In genomic region chr13:61898207-61898606, GRCh38 we compare ENCODE assay signal across 27 cellular contexts.
"Had no signal": no experiment of that assay in that cellular context is flagged by ENCODE, and none has a peak within 500 bp of the region (broad histone marks: within the 10 kb centered on the region; RNA-seq: fewer than 3 reads in every experiment).

No MANE protein-coding gene starts in this region.

- H3K4me3 ChIP-seq: stomach, suprapubic skin, testis, thoracic aorta, thyroid gland, tibial artery, tibial nerve, transverse colon, upper lobe of left lung, upper lobe of right lung, uterus, vagina had no signal

- ATAC-seq: stimulated activated effector memory CD8-positive, alpha-beta T cell treated with anti-CD3 and anti-CD28 coated beads, Interleukin-12 subunit alpha, Interleukin-12 subunit beta, amount 100 ng/mL, for 72 hours; stimulated activated memory B cell treated with anti-CD40 and anti-IgM and Interleukin-4, amounts not matched to agents 10 μg/mL and 1 μg/mL and 100 μg/mL, for 72 hours; stimulated activated naive B cell treated with anti-CD40 and anti-IgM and Interleukin-4, amounts not matched to agents 10 μg/mL and 1 μg/mL and 100 μg/mL, for 72 hours; stimulated activated naive CD8-positive, alpha-beta T cell treated with anti-CD3 and anti-CD28 coated beads, Interleukin-15, amount 100 ng/mL, for 72 hours; stimulated activated naive CD8-positive, alpha-beta T cell treated with anti-CD3 and anti-CD28 coated beads, Interleukin-15, Interleukin-2, amounts not matched to agents 100 U/mL and 50 U/mL, for 24 hours; upper lobe of right lung had no signal

- H3K36me3 ChIP-seq: stomach, suprapubic skin, thoracic aorta, thyroid gland, tibial artery, tibial nerve, transverse colon, upper lobe of left lung, upper lobe of right lung, uterus, vagina had no signal

- H3K4me1 ChIP-seq: stomach, suprapubic skin, testis, thyroid gland, tibial artery, tibial nerve, transverse colon, upper lobe of left lung, upper lobe of right lung, uterus, vagina had no signal

- H3K27me3 ChIP-seq: stomach, suprapubic skin, testis, thyroid gland, tibial artery, tibial nerve, transverse colon, upper lobe of left lung, upper lobe of right lung, uterus, vagina had no signal

- H3K9me3 ChIP-seq: stomach, suprapubic skin, testis, thoracic aorta, thyroid gland, tibial artery, tibial nerve, transverse colon, upper lobe of left lung, upper lobe of right lung, uterus, vagina had no signal

- FAIRE-seq: urothelium cell line had no signal

- DNase-seq: stimulated activated CD4-positive, alpha-beta T cell treated with anti-CD3 and anti-CD28 coated beads, Interleukin-2, amount 100 ng/mL, for 48 hours; stimulated activated CD4-positive, alpha-beta T cell treated with anti-CD3 and anti-CD28 coated beads, Interleukin-4, amount 100 ng/mL, for 1 hour; stimulated activated CD4-positive, alpha-beta T cell treated with anti-CD3 and anti-CD28 coated beads, Interleukin-4, amount 100 ng/mL, for 24 hours; stimulated activated CD4-positive, alpha-beta T cell treated with anti-CD3 and anti-CD28 coated beads, Interleukin-4, amount 100 ng/mL, for 4 hours; stimulated activated CD8-positive, alpha-beta memory T cell treated with anti-CD3 and anti-CD28 coated beads, Interleukin-4, amount 100 ng/mL, for 48 hours; stimulated activated naive B cell treated with anti-CD40 and anti-IgM and Interleukin-4, amounts not matched to agents 10 μg/mL and 1 μg/mL and 100 μg/mL, for 72 hours; stimulated activated naive CD4-positive, alpha-beta T cell; stimulated activated naive CD4-positive, alpha-beta T cell treated with Interleukin-2 at 50 U/mL for 16 hours; stimulated activated naive CD8-positive, alpha-beta T cell treated with anti-CD3 and anti-CD28 coated beads, Interleukin-15, amount 100 ng/mL, for 72 hours; stimulated activated naive CD8-positive, alpha-beta T cell treated with anti-CD3 and anti-CD28 coated beads, Interleukin-15, Interleukin-2, amounts not matched to agents 100 U/mL and 50 U/mL, for 24 hours; stomach; substantia nigra; testis; thyroid gland; tibial artery; transverse colon; trophoblast cell; upper lobe of left lung; upper lobe of right lung; uterus had no signal

- H3K27ac ChIP-seq: stomach, suprapubic skin, testis, thoracic aorta, thyroid gland, tibial artery, tibial nerve, transverse colon, upper lobe of left lung, upper lobe of right lung, uterus, vagina had no signal
